Comparison of ENCODE assay signal across 28 cellular contexts in the genomic region with DNA sequence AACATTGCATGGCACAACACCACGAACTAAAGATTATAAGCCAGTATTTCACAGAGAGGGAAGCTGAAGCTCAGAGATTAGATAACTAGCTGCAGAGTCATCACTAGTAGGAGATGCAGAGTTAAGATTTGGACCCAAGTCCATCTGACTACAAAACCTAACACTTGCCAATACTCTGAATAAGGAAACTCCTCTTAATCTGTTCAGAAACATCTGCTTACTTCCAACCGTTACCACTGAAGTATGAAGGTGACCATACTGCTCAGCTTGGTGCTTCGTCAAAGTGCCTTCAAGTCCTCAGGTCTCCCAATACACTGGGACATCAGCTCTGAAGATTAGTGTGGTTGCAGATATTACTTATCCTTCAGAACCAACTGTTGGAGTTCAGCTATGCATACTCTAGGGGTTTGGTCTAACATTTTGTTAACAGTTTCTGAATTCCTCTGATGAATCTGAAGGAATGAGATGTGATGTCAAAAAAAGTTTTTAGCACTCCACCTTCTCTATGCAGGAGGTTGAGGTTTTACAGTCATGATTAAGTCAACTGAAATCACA.
DNase-seq lines count a peak whose midpoint lies in the region; ATAC-seq, FAIRE-seq and TF ChIP-seq lines count a peak whose summit lies in the region.
"Had no signal": no experiment of that assay in that cellular context is flagged by ENCODE, and none has a peak within 500 bp of the region (broad histone marks: within the 10 kb centered on the region; RNA-seq: fewer than 3 reads in every experiment).

No MANE protein-coding gene starts in this region.

- no TSS peak for BruUV-seq in PC-3 (replicated peaks; lab: Mats Ljungman, UMichigan)
- no TSS peak for BruUV-seq in K562 (replicated peaks; lab: Mats Ljungman, UMichigan)

- no peak overlapping the region for H2BK120ac ChIP-seq in mesenchymal stem cell (ENCODE audit: low read depth, low read length)

- peak; percentile 97 for TF ChIP-seq EP300 in K562 (IDR thresholded peaks at IDR 0.05; ENCODE audit: low read length)

- no peaks in the 10 kb centered on the region for H3K9me2 ChIP-seq in PC-3 (replicated peaks; ENCODE audit: low read length)
- H3K9me2 ChIP-seq: SK-N-SH had no signal

- no peak overlapping the region for H2BK5ac ChIP-seq in mesenchymal stem cell (ENCODE audit: low read depth, low read length, poor library complexity, severe bottlenecking)

- POLR2A ChIA-PET in PC-3 (lab: Charles Lee; ENCODE audit: unreplicated experiment) (no interaction called here), K562 (lab: Yijun Ruan, JAX) (interaction anchor here (0.6 to 1.0 kb wide), 2 partner anchors 369 to 1039 kb away, joined by 3 read pairs; no protein-coding TSS in a partner anchor)

- no peaks in the 10 kb centered on the region for H3K9me1 ChIP-seq in K562 (ENCODE audit: control insufficient read depth, insufficient read depth, low read length)

- H3K79me2 ChIP-seq in PC-3 (ENCODE audit: low read length) (no peaks in the 10 kb centered on the region), K562 (ENCODE audit: control insufficient read depth, insufficient read depth, low read length) (no peaks in the 10 kb centered on the region)

- no peak overlapping the region for H3K4me3 ChIP-seq in PC-3 (ENCODE audit: low read length)
- no peak overlapping the region for H3K4me3 ChIP-seq in K562
- no peak overlapping the region for H3K4me3 ChIP-seq in mesenchymal stem cell (ENCODE audit: insufficient read depth in 1 of 2, low read depth in 1 of 2, low read length in 2 of 2)
- no peak overlapping the region for H3K4me3 ChIP-seq in heart left ventricle
- H3K4me3 ChIP-seq: BLaER1 had no signal

- no peak overlapping the region for H3K18ac ChIP-seq in mesenchymal stem cell (ENCODE audit: low read depth in 1 of 2, low read length in 2 of 2)

- CTCF ChIA-PET in PC-3 (lab: Charles Lee) (no interaction called here), K562 (lab: Yijun Ruan, JAX; ENCODE audit: low intra/inter-chr PET ratio) (interaction anchor here (0.7 kb wide), 1 partner anchor 174 kb away, joined by 3 read pairs; no protein-coding TSS in a partner anchor)

- peak; percentile 83 for FAIRE-seq in K562 (lab: Jason Lieb, UNC)
- FAIRE-seq: GM12892, GM18507, H54 had no signal

- no peak overlapping the region for H3K4me2 ChIP-seq in PC-3 (ENCODE audit: low read length)
- H3K4me2 ChIP-seq in K562 (ENCODE audit: insufficient read depth, low read length) = no peak overlapping the region
- H3K4me2 ChIP-seq in mesenchymal stem cell (ENCODE audit: low read length, poor library complexity, severe bottlenecking) = no peak overlapping the region
- H3K4me2 ChIP-seq: BLaER1, SK-N-SH had no signal

- H3K36me3 ChIP-seq in PC-3 (ENCODE audit: low read depth, low read length) = no peaks in the 10 kb centered on the region
- no peaks in the 10 kb centered on the region for H3K36me3 ChIP-seq in K562 (ENCODE audit: control insufficient read depth, insufficient read depth, low read length)
- H3K36me3 ChIP-seq in mesenchymal stem cell (ENCODE audit: control insufficient read depth in 1 of 2, insufficient read depth in 2 of 2, low read depth in 1 of 2, low read length in 2 of 2) = peaks cover 3 to 36% of the 10 kb centered on the region in 2 experiments
- peaks cover 0 to 5% (median 0%) of the 10 kb centered on the region in 9 donors for H3K36me3 ChIP-seq in heart left ventricle
- H3K36me3 ChIP-seq: BLaER1 had no signal

- H4K91ac ChIP-seq in mesenchymal stem cell (ENCODE audit: low read length) = no peak overlapping the region

- ATAC-seq in PC-3 (no peak), K562 (peak; percentile 94), GM19328 (IDR thresholded peaks at IDR 0.05; ENCODE audit: unreplicated experiment) (no peak), heart left ventricle (no peak)

- H3K27ac ChIP-seq in PC-3 (ENCODE audit: low read length) (no peak overlapping the region), K562 (ENCODE audit: extremely low read depth, low read depth, low read length) (peak overlapping the region; percentile 72), mesenchymal stem cell (ENCODE audit: low read length, poor library complexity, severe bottlenecking) (no peak overlapping the region), heart left ventricle (no peak overlapping the region)
- H3K27ac ChIP-seq: BLaER1 had no signal

- no peak overlapping the region for H2AK5ac ChIP-seq in mesenchymal stem cell (ENCODE audit: low read length, severe bottlenecking)

- in situ Hi-C loops in K562 (cut with MboI) = no loop called here

- no peak overlapping the region for H3K14ac ChIP-seq in mesenchymal stem cell (ENCODE audit: low read length in 2 of 2)

- no peak for TF ChIP-seq POLR2A in K562 (conservative IDR thresholded peaks at IDR 0.05)
- no peak for TF ChIP-seq POLR2A in heart left ventricle (IDR thresholded peaks at IDR 0.05)

- TF ChIP-seq CTCF in PC-3 (conservative IDR thresholded peaks at IDR 0.05; ENCODE audit: low read depth, low read length) = no peak
- TF ChIP-seq CTCF in K562 (IDR thresholded peaks at IDR 0.05 in 2 of 3, conservative IDR thresholded peaks at IDR 0.05 in 1 of 3; ENCODE audit: insufficient read depth in 2 of 3, low read depth in 1 of 3, low read length in 3 of 3) = no peak
- TF ChIP-seq CTCF in heart left ventricle (IDR thresholded peaks at IDR 0.05) = no peak

- H3K23ac ChIP-seq in mesenchymal stem cell (ENCODE audit: low read length in 2 of 2) = no peak overlapping the region

- H2AFZ ChIP-seq in PC-3 (ENCODE audit: low read length) (no peak overlapping the region), K562 (ENCODE audit: low read depth, low read length) (0 out of 2 replicates have a peak overlapping the region, but pooled peaks have one; percentile 3), mesenchymal stem cell (ENCODE audit: low read depth, low read length) (no peak overlapping the region)

- no peaks in the 10 kb centered on the region for H3K79me1 ChIP-seq in mesenchymal stem cell (replicated peaks; ENCODE audit: low read length, poor library complexity, severe bottlenecking)

- no peak overlapping the region for H2BK12ac ChIP-seq in mesenchymal stem cell (ENCODE audit: low read length in 2 of 2)

- DNase-seq in HUDEP-2 (lab: John Stamatoyannopoulos, UW; ENCODE audit: unreplicated experiment in 76 of 76) (peak in 66 of 76 experiments; percentile 5 to 96 (median 60)), PC-3 (peak; percentile 6), K562 (ENCODE audit: extremely low read depth in 1 of 4, low spot score in 3 of 4) (peak; percentile 20 to 78 (median 38)), mesenchymal stem cell (no peak), activated gamma-delta T cell treated with Interleukin-2 at 50 U/mL for 16 hours (no peak), heart left ventricle (no peak)
- no peak for DNase-seq in stimulated activated CD4-positive, alpha-beta T cell treated with anti-CD3 and anti-CD28 coated beads, Interleukin-4, amount 100 ng/mL, for 4 hours
- DNase-seq: Calu3; CD4-positive, alpha-beta memory T cell; EL; HFFc6; Karpas-422; MM.1S; NCI-H1092; NCI-H1436 treated with DMSO at 0.1 percent for 48 hours; NCI-H2029; NCI-H2171; NCI-H446 treated with DMSO at 0.1 percent for 48 hours; NCI-H69; NK-92 treated with Interleukin-12 subunit alpha and Interleukin-12 subunit beta, amount 100 ng/mL, for 24 hours; RPMI8226; SHP77 treated with DMSO at 0.1 percent for 48 hours; SK-N-SH had no signal

- H3K9ac ChIP-seq in PC-3 (ENCODE audit: low read length) (no peak overlapping the region), K562 (ENCODE audit: insufficient read depth in 1 of 2, low read depth in 2 of 2, low read length in 2 of 2) (no peak overlapping the region; a peak in 1 of 4 replicates), mesenchymal stem cell (ENCODE audit: low read length) (peak overlapping the region; percentile 15)
- H3K9ac ChIP-seq: BLaER1, SK-N-SH had no signal

- intact Hi-C loops in PC-3 (cut with micrococcal nuclease) = no loop called here
- intact Hi-C loops in K562 (cut with micrococcal nuclease) = no loop called here
- intact Hi-C loops in heart left ventricle (cut with DNase I) = loop anchor here in 1 of 10 donors (10.0 kb wide), 1 partner anchor 371 kb away; no protein-coding TSS in a partner anchor

- H3K4ac ChIP-seq in mesenchymal stem cell (ENCODE audit: low read depth in 1 of 2, low read length in 2 of 2) = no peak overlapping the region

- H3K27me3 ChIP-seq in PC-3 (ENCODE audit: low read length) (no peaks in the 10 kb centered on the region), K562 (ENCODE audit: control insufficient read depth in 2 of 2, insufficient read depth in 2 of 2, low read length in 2 of 2) (no peaks in the 10 kb centered on the region), mesenchymal stem cell (ENCODE audit: control insufficient read depth in 1 of 2, insufficient read depth in 1 of 2, low read length in 2 of 2) (no peaks in the 10 kb centered on the region), heart left ventricle (no peaks in the 10 kb centered on the region)
- H3K27me3 ChIP-seq: BLaER1 had no signal

- no peaks in the 10 kb centered on the region for H4K20me1 ChIP-seq in PC-3 (ENCODE audit: low read length)
- H4K20me1 ChIP-seq in K562 (replicated peaks; ENCODE audit: control insufficient read depth, insufficient read depth, low read length) = no peaks in the 10 kb centered on the region
- H4K20me1 ChIP-seq: BLaER1 had no signal

- H3K4me1 ChIP-seq in PC-3 (ENCODE audit: insufficient read depth, low read length) = no peaks in the 10 kb centered on the region
- peaks cover 0 to 30% of the 10 kb centered on the region in 2 experiments; a peak in 3 of 5 replicates for H3K4me1 ChIP-seq in K562 (replicated peaks in 1 of 2; ENCODE audit: control insufficient read depth in 2 of 2, insufficient read depth in 2 of 2, low read length in 2 of 2)
- H3K4me1 ChIP-seq in mesenchymal stem cell (ENCODE audit: control insufficient read depth, insufficient read depth, low read depth, low read length) = no peaks in the 10 kb centered on the region
- no peaks in the 10 kb centered on the region for H3K4me1 ChIP-seq in heart left ventricle
- H3K4me1 ChIP-seq: BLaER1 had no signal

- H4K8ac ChIP-seq in mesenchymal stem cell (ENCODE audit: low read length) = no peak overlapping the region

- no peaks in the 10 kb centered on the region for H3F3A ChIP-seq in PC-3 (ENCODE audit: low read length, unreplicated experiment)

- 2% methylated on average over 3 of the region's 3 CpGs for WGBS in K562 (ENCODE audit: insufficient coverage, low coverage, missing lambda C conversion rate)
- 89% methylated on average over 2 of the region's 3 CpGs for WGBS in mesenchymal stem cell
- WGBS in heart left ventricle, 4 donors = 60 to 75% (median 70%) methylated on average over 3 of the region's 3 CpGs

- no peak overlapping the region for H2BK15ac ChIP-seq in mesenchymal stem cell (ENCODE audit: low read depth, poor library complexity, severe bottlenecking)

- peak in 1 of 2 experiments; percentile 18; a peak in 1 of 4 replicates for TF ChIP-seq RAD21 in K562 (CRISPR knock-in tag; conservative IDR thresholded peaks at IDR 0.05 in 1 of 2, IDR thresholded peaks at IDR 0.05 in 1 of 2)

- no peaks in the 10 kb centered on the region for H3K9me3 ChIP-seq in PC-3 (ENCODE audit: low read length)
- H3K9me3 ChIP-seq in K562 (replicated peaks; ENCODE audit: control insufficient read depth, insufficient read depth, low read depth, low read length) = peaks cover 26% of the 10 kb centered on the region
- no peaks in the 10 kb centered on the region for H3K9me3 ChIP-seq in mesenchymal stem cell (ENCODE audit: control insufficient read depth, low read length)
- H3K9me3 ChIP-seq in heart left ventricle = no peaks in the 10 kb centered on the region
- H3K9me3 ChIP-seq: SK-N-SH had no signal

TF ChIP-seq in K562, 482 proteins besides CTCF, POLR2A, EP300 and RAD21 (continues in another document):
- TF ChIP-seq E2F3 (CRISPR knock-in tag; IDR thresholded peaks at IDR 0.05) = no peak

Comparison
In these comparisons a context has a peak if more than half of its experiments do, and no peak if none do; other contexts are left out.
1. DNase-seq: peak in HUDEP-2 (66 of 76), PC-3 (single experiment) and K562 (4 of 4); none in mesenchymal stem cell (single experiment), stimulated activated CD4-positive, alpha-beta T cell treated with anti-CD3 and anti-CD28 coated beads, Interleukin-4, amount 100 ng/mL, for 4 hours (0 of 2), activated gamma-delta T cell treated with Interleukin-2 at 50 U/mL for 16 hours (single experiment) and heart left ventricle (0 of 5).